In the genomic region with DNA sequence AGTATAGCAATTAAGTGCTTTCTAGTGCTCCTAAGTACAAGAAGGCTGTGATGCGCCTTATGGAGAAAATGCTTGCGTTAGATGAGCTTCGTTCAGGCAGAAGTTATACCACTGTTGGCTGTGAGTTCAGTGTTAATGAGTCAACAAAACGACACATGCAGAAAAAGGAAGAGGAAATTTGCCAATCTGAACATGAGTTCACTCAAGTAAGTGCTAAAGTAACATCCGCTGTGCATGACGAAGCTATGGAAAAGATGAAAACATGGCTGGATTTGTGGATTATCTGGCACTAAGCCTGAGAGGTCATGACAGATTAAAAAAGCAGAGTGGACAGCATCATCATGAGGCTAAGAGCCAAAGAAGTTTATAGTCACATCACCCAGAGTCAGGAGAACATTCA, we compare ENCODE assay signal across 12 cellular contexts. TPM values are rescaled to one million over a fixed set of nuclear protein-coding genes. Genes with fewer than 3 reads are reported as not detected.
DNase-seq lines count a peak whose midpoint lies in the region; ATAC-seq and TF ChIP-seq lines count a peak whose summit lies in the region.
"Had no signal": no experiment of that assay in that cellular context is flagged by ENCODE, and none has a peak within 500 bp of the region (broad histone marks: within the 10 kb centered on the region; RNA-seq: fewer than 3 reads in every experiment).

No MANE protein-coding gene starts in this region.

- H3K4me3 ChIP-seq in endocrine pancreas (ENCODE audit: control insufficient read depth, insufficient read depth, low read length) (peak overlapping the region; percentile 45), neutrophil (ENCODE audit: low read depth in 1 of 2, low read length in 1 of 2) (peak overlapping the region; percentile 49 to 58)
- H3K4me3 ChIP-seq: cardiac muscle cell had no signal

- H3K9me3 Mint-ChIP-seq in CD14-positive monocyte, result peaks cover 0 to 5% (median 2%) of the 10 kb centered on the region in 7 donors
- H3K9me3 Mint-ChIP-seq: neural crest cell had no signal

- H3K4me3 Mint-ChIP-seq in CD14-positive monocyte, result peak overlapping the region in 1 of 2 donors; percentile 66
- H3K4me3 Mint-ChIP-seq: neural crest cell had no signal

- H3K27ac ChIP-seq in neutrophil, result peak overlapping the region; percentile 93
- H3K27ac ChIP-seq: cardiac muscle cell had no signal

- H3K9ac ChIP-seq in endocrine pancreas (ENCODE audit: control insufficient read depth, insufficient read depth, low read length), result no peak overlapping the region

- H3K27me3 ChIP-seq in endocrine pancreas (ENCODE audit: control insufficient read depth, insufficient read depth, low read length) (no peaks in the 10 kb centered on the region), neutrophil (no peaks in the 10 kb centered on the region)
- H3K27me3 ChIP-seq: cardiac muscle cell had no signal

- intact Hi-C loops in CD14-positive monocyte (cut with micrococcal nuclease), result loop anchor here (1.0 to 5.0 kb wide), 3 partner anchors 8 to 37 kb away; partner anchors contain the start of gene SH3BP5 (in 2 of the 2)

- peaks cover 3% of the 10 kb centered on the region for H3K4me1 ChIP-seq in endocrine pancreas (ENCODE audit: control insufficient read depth, insufficient read depth, low read length)
- peaks cover 95 to 100% of the 10 kb centered on the region in 2 experiments for H3K4me1 ChIP-seq in neutrophil (ENCODE audit: control insufficient read depth in 1 of 2, insufficient read depth in 1 of 2, low read depth in 1 of 2, low read length in 1 of 2)

- H3K27ac Mint-ChIP-seq in CD14-positive monocyte, result peak overlapping the region; percentile 99 to 100 (median 99)

- H3K4me1 Mint-ChIP-seq in CD14-positive monocyte, result peaks cover 82% of the 10 kb centered on the region
- H3K4me1 Mint-ChIP-seq: neural crest cell had no signal

- ATAC-seq in HG02763 (IDR thresholded peaks at IDR 0.05; ENCODE audit: unreplicated experiment) (no peak), HG03378 (IDR thresholded peaks at IDR 0.05; ENCODE audit: unreplicated experiment) (no peak)

- no peak for TF ChIP-seq CTCF in CD14-positive monocyte (IDR thresholded peaks at IDR 0.05)
- peak; percentile 31 for TF ChIP-seq CTCF in neutrophil (IDR thresholded peaks at IDR 0.05)

- DNase-seq in CD14-positive monocyte (ENCODE audit: low spot score) (peak; percentile 84), NCI-H446 treated with DMSO at 0.1 percent for 48 hours (lab: John Stamatoyannopoulos, UW) (peak; percentile 90), DMS153 treated with DMSO at 0.1 percent for 48 hours (lab: John Stamatoyannopoulos, UW; ENCODE audit: unreplicated experiment) (no peak), GDM1 (lab: John Stamatoyannopoulos, UW) (no peak)
- DNase-seq: DMS 273 treated with DMSO at 0.1 percent for 48 hours, MM.1S had no signal

- H3K36me3 Mint-ChIP-seq in CD14-positive monocyte, result peaks cover 34 to 41% of the 10 kb centered on the region in 2 donors

- H3K27me3 Mint-ChIP-seq in CD14-positive monocyte (ENCODE audit: low read depth in 3 of 3), result peaks cover 0 to 5% (median 3%) of the 10 kb centered on the region in 3 donors

- no peaks in the 10 kb centered on the region for H3K36me3 ChIP-seq in endocrine pancreas (ENCODE audit: control insufficient read depth, insufficient read depth, low read length)
- no peaks in the 10 kb centered on the region for H3K36me3 ChIP-seq in neutrophil
- H3K36me3 ChIP-seq: cardiac muscle cell had no signal

- H3K9me3 ChIP-seq in endocrine pancreas (ENCODE audit: control insufficient read depth, low read length), result no peaks in the 10 kb centered on the region
- no peaks in the 10 kb centered on the region for H3K9me3 ChIP-seq in neutrophil

RNA-seq across cellular contexts. Expression of gene SH3BP5, which starts 36.9 kb away (rescaled TPM):
- 10 to 100 TPM; 10.7 to 22.8 TPM for polyA plus RNA-seq in CD14-positive monocyte

Comparison
In these comparisons a context has a peak if more than half of its experiments do, and no peak if none do; other contexts are left out.
1. DNase-seq: peak in CD14-positive monocyte (single experiment) and NCI-H446 treated with DMSO at 0.1 percent for 48 hours (single experiment); none in DMS153 treated with DMSO at 0.1 percent for 48 hours (single experiment) and GDM1 (single experiment).